In the genomic region with DNA sequence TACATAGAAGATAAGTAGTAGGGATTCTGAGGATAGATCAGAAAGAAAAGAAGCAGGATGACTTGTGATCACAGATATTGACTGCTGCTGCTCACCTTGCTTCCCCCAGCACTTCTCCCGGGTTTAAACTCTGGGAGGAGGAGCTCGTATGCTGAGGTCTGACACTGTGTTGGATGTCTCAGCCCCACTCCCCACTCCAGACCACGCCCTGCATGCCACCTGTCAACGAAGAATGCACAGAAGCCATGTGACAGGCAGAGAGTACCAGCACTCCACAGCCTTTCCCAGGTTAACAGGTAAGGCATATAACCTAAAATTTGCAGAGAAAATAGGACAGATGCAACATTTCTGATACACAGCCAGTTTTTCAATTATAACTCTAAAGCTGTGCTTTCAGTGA, we compare ENCODE assay signal across 17 cellular contexts.
"Had no signal": no experiment of that assay in that cellular context is flagged by ENCODE, and none has a peak within 500 bp of the region (broad histone marks: within the 10 kb centered on the region; RNA-seq: fewer than 3 reads in every experiment).

No MANE protein-coding gene starts in this region.

- H3K36me3 ChIP-seq: esophagus muscularis mucosa, ovary, uterus had no signal

- ATAC-seq: activated CD8-positive, alpha-beta T cell treated with anti-CD3 and anti-CD28 coated beads, Interleukin-2, amount 10 ng/mL, durations not matched to agents 7 days and 5 days; activated naive CD4-positive, alpha-beta T cell treated with anti-CD3 and anti-CD28 coated beads, Interleukin-2, amount 50 U/mL, for 72 hours; stimulated activated effector memory CD8-positive, alpha-beta T cell treated with anti-CD3 and anti-CD28 coated beads, Interleukin-12 subunit alpha, Interleukin-12 subunit beta, amount 100 ng/mL, for 72 hours; WTC11 had no signal

- H3K27ac ChIP-seq: coronary artery, esophagus muscularis mucosa, ovary, uterus had no signal

- H3K4me1 ChIP-seq: uterus had no signal

- H3K27me3 ChIP-seq: esophagus muscularis mucosa, ovary, uterus had no signal

- DNase-seq: activated CD4-positive, alpha-beta T cell treated with anti-CD3 and anti-CD28 coated beads for 48 hours; activated CD8-positive, alpha-beta memory T cell treated with anti-CD3 and anti-CD28 coated beads, Interleukin-2, amount 50 U/mL, for 4 hours; activated CD8-positive, alpha-beta T cell treated with anti-CD3 and anti-CD28 coated beads, Interleukin-2, amount 10 ng/mL, durations not matched to agents 7 days and 5 days; activated effector memory CD4-positive, alpha-beta T cell treated with anti-CD3 and anti-CD28 coated beads, Interleukin-2, amount 50 U/mL, for 16 hours; activated T-cell treated with anti-CD3 and anti-CD28 coated beads, Interleukin-2, amount 50 U/mL, for 48 hours; central memory CD4-positive, alpha-beta T cell; glutamatergic neuron; kidney glomerular epithelial cell; naive B cell; ovary; T-helper 2 cell; uterus had no signal

- H3K9me3 ChIP-seq: esophagus muscularis mucosa, ovary, uterus had no signal

- H3K4me3 ChIP-seq: coronary artery, esophagus muscularis mucosa, ovary, uterus had no signal
